ENCODE assay signal across 8 cellular contexts in the genomic region with DNA sequence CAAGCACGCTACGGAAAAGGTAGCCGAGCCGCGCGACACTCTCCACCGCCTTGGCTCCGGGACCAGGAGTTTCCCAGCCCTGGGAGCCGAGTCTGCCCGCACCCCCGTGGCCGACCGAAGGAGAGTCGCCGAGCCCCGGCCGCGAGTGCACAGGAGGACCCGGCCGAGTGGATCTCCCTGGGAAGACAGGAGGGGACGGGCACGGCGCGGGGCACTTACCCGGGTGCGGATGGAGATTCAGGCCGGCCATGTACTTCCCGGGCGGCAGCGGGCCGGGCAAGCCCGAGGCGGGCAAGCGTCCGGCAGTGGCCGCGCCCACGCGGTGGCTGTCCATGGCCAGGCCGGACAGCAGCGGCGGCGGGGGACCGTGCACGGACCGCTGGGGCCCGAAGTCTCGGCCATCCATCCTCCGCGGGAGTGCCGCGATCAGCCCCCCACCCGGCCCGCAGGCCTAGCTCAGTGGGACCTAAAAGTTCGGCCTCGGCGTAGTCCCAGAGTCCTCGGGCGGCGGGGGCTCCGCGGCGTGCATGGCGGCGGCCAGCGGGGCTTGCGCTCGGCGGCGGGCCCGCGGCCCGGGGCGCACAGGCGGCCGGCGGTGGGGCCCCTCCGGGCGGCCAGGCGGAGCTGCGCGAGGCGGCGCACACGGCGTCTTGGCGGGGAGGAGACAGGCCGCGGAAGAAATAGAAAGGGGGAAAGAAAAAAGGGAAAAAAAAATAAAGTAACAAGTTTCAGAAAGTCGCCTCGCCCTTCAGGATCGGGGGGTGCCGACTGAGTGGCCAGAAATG.
DNase-seq lines count a peak whose midpoint lies in the region; ATAC-seq lines count a peak whose summit lies in the region.

No MANE protein-coding gene starts in this region.

- H3K4me1 ChIP-seq in HAP-1: peaks cover 20% of the 10 kb centered on the region

- H3K4me3 Mint-ChIP-seq in activated naive CD8-positive, alpha-beta T cell: peak overlapping the region; percentile 76

- H3K9me3 Mint-ChIP-seq in activated naive CD8-positive, alpha-beta T cell (ENCODE audit: low read depth): no peaks in the 10 kb centered on the region

- peaks cover 10% of the 10 kb centered on the region for H3K36me3 ChIP-seq in HAP-1 (replicated peaks)

- H3K9me3 ChIP-seq in HAP-1: no peaks in the 10 kb centered on the region

- peaks cover 34% of the 10 kb centered on the region for H3K4me1 Mint-ChIP-seq in activated naive CD8-positive, alpha-beta T cell (ENCODE audit: low read depth)

- in situ Hi-C loops in HAP-1 (cut with MboI; ENCODE audit: low sequenced_read_pairs): no loop called here

- DNase-seq in 8988T: peak; percentile 53
- no peak for DNase-seq in HAP-1 (ENCODE audit: low spot score in 2 of 2)
- no peak for DNase-seq in DMS153 (lab: John Stamatoyannopoulos, UW)

- peak overlapping the region; percentile 95 to 100 (median 99) for H3K27ac ChIP-seq in skin epidermis

- no peaks in the 10 kb centered on the region for H3K27me3 ChIP-seq in HAP-1 (ENCODE audit: low read depth)

- no peak overlapping the region for H3K27ac Mint-ChIP-seq in activated naive CD8-positive, alpha-beta T cell

- H3K4me3 ChIP-seq in HAP-1 (peak overlapping the region; percentile 92), iPS-11a (ENCODE audit: low read depth, low read length) (peak overlapping the region; percentile 72), skin epidermis (peak overlapping the region; percentile 50 to 96 (median 75))

- ATAC-seq in GM18909 (IDR thresholded peaks at IDR 0.05; ENCODE audit: poor library complexity, unreplicated experiment) (no peak), HG02870 (IDR thresholded peaks at IDR 0.05; ENCODE audit: unreplicated experiment) (no peak)

- peaks cover 23% of the 10 kb centered on the region for H3K27me3 Mint-ChIP-seq in activated naive CD8-positive, alpha-beta T cell

- no peaks in the 10 kb centered on the region for H3K36me3 Mint-ChIP-seq in activated naive CD8-positive, alpha-beta T cell
